Comparison of ENCODE assay signal across 25 cellular contexts in the genomic region with DNA sequence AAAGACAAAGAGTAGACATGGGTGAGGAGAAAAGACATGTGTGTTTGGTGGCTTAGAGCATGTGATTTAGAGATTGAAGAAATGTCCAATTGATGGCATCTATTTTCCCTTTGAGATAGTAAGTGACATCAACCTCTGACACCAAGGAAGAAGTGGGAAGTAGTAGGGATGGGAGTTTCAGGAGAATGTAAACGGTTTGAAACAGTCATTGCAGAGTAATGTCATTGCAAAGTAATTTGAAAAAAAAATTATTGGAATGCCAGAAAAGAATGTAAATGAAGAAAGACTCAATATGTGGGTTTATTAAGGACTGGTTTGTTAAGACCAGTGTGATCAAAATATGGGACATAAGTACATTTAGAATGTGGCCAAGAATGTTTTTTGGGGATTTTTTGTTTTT. TPM values are rescaled to one million over a fixed set of nuclear protein-coding genes. Genes with fewer than 3 reads are reported as not detected.
A peak's percentile ranks its signal among the peaks of the same experiment; 100 is the strongest.
DNase-seq lines count a peak whose midpoint lies in the region; ATAC-seq and TF ChIP-seq lines count a peak whose summit lies in the region.
"Had no signal": no experiment of that assay in that cellular context is flagged by ENCODE, and none has a peak within 500 bp of the region (broad histone marks: within the 10 kb centered on the region; RNA-seq: fewer than 3 reads in every experiment).

No MANE protein-coding gene starts in this region.

- in situ Hi-C loops in brain microvascular endothelial cell (cut with HindIII; ENCODE audit: low pct_ligation_motif_present, low sequenced_read_pairs), result no loop called here

- no peak for ATAC-seq in GM18870 (IDR thresholded peaks at IDR 0.05; ENCODE audit: unreplicated experiment)
- ATAC-seq: activated T-helper 17 cell treated with anti-CD3 and anti-CD28 coated beads, Interleukin-2, amount 50 U/mL, for 72 hours; left cardiac atrium; sciatic nerve; stimulated activated naive B cell treated with anti-CD40 and anti-IgM and Interleukin-4, amounts not matched to agents 10 μg/mL and 1 μg/mL and 100 μg/mL, for 72 hours had no signal

- H3K4me1 ChIP-seq in adrenal gland (replicated peaks in 1 of 2), result peaks cover 6 to 10% of the 10 kb centered on the region in 2 donors
- H3K4me1 ChIP-seq: esophagus squamous epithelium had no signal

- intact Hi-C loops in adrenal gland (cut with DNase I), result no loop called here

- H3K27ac ChIP-seq in brain microvascular endothelial cell (no peak overlapping the region), adrenal gland (no peak overlapping the region)
- H3K27ac ChIP-seq: esophagus squamous epithelium had no signal

- DNase-seq in AG20443 (ENCODE audit: low spot score) (peak; percentile 34), HS-27A (ENCODE audit: low read depth) (peak; percentile 36), brain microvascular endothelial cell (peak; percentile 14), kidney tubule cell (ENCODE audit: low spot score) (peak; percentile 14), SW480 (ENCODE audit: low spot score) (no peak), NCI-H748 treated with DMSO at 0.1 percent for 48 hours (lab: John Stamatoyannopoulos, UW) (no peak), adrenal gland (no peak)
- DNase-seq: ACHN; activated CD4-positive, alpha-beta T cell treated with anti-CD3 and anti-CD28 coated beads, Interleukin-2, amount 50 U/mL, for 48 hours; activated naive CD4-positive, alpha-beta T cell treated with anti-CD3 and anti-CD28 coated beads, Interleukin-2, amount 50 U/mL, for 16 hours; aorta; Calu3; esophagus squamous epithelium; GOT3; left cardiac atrium; MG63; NCI-H2029; stimulated activated naive B cell treated with anti-CD40 and anti-IgM and Interleukin-4, amounts not matched to agents 10 μg/mL and 1 μg/mL and 100 μg/mL, for 72 hours had no signal

- H3K27me3 ChIP-seq in brain microvascular endothelial cell (replicated peaks), result no peaks in the 10 kb centered on the region
- H3K27me3 ChIP-seq in adrenal gland, result no peaks in the 10 kb centered on the region
- H3K27me3 ChIP-seq: esophagus squamous epithelium, MG63 had no signal

- H3K36me3 ChIP-seq in brain microvascular endothelial cell (replicated peaks), result no peaks in the 10 kb centered on the region
- H3K36me3 ChIP-seq in adrenal gland (replicated peaks in 1 of 2), result no peaks in the 10 kb centered on the region
- H3K36me3 ChIP-seq: esophagus squamous epithelium, MG63 had no signal

- no peak for TF ChIP-seq POLR2A in adrenal gland (IDR thresholded peaks at IDR 0.05)

- H3K4me3 ChIP-seq in brain microvascular endothelial cell (ENCODE audit: low read depth, low read length) (no peak overlapping the region), adrenal gland (no peak overlapping the region)
- H3K4me3 ChIP-seq: esophagus squamous epithelium, MG63 had no signal

- no peak for TF ChIP-seq CTCF in brain microvascular endothelial cell (IDR thresholded peaks at IDR 0.05; ENCODE audit: low read depth, low read length, missing control alignments)
- no peak for TF ChIP-seq CTCF in adrenal gland (IDR thresholded peaks at IDR 0.05)

- no peaks in the 10 kb centered on the region for H3K9me3 ChIP-seq in adrenal gland (replicated peaks in 1 of 3)
- H3K9me3 ChIP-seq: esophagus squamous epithelium, MG63 had no signal

- 70 to 88% (median 79%) methylated on average over 1 of the region's 1 CpG for WGBS in adrenal gland, 4 donors

RNA-seq across cellular contexts. Expression of a gene that starts 26.6 kb away (rescaled TPM):
- total RNA-seq in adrenal gland, result 10 to 100 TPM in 6 of 8 donors, 1 to 10 TPM in 2; 8.3 to 23.6 (median 15.8) TPM
- 10 to 100 TPM in 2 of 3 donors, 1 to 10 TPM in 1; 9.4 to 39.0 (median 33.6) TPM for polyA plus RNA-seq in adrenal gland
- total RNA-seq: activated T-helper 17 cell treated with anti-CD3 and anti-CD28 coated beads, Interleukin-2, amount 50 U/mL, for 72 hours; T-helper 1 cell treated with Interleukin-12 subunit alpha and Interleukin-12 subunit beta and Interleukin-4 antibody, amounts not matched to agents 30 ng/mL and 1 ng/mL, for 36 hours had no signal

RNA-seq across cellular contexts. Expression of a gene that starts 41.7 kb away (rescaled TPM):
- total RNA-seq in adrenal gland, result not detected
- not detected for polyA plus RNA-seq in adrenal gland
- total RNA-seq: activated T-helper 17 cell treated with anti-CD3 and anti-CD28 coated beads, Interleukin-2, amount 50 U/mL, for 72 hours; aorta; Calu3; cardiac septum; esophagus squamous epithelium; left cardiac atrium; posterior vena cava; sciatic nerve; T-helper 1 cell treated with Interleukin-12 subunit alpha and Interleukin-12 subunit beta and Interleukin-4 antibody, amounts not matched to agents 30 ng/mL and 1 ng/mL, for 36 hours had no signal
- polyA plus RNA-seq: aorta, CD14-positive monocyte had no signal

RNA-seq across cellular contexts. Expression of a gene that starts 56.0 kb away (rescaled TPM):
- total RNA-seq in adrenal gland, result 10 to 100 TPM; 18.6 to 41.2 (median 37.9) TPM
- 10 to 100 TPM; 36.4 to 91.3 (median 36.5) TPM for polyA plus RNA-seq in adrenal gland

RNA-seq across cellular contexts. Expression of a gene that starts 57.6 kb away (rescaled TPM):
- total RNA-seq in adrenal gland, result 10 to 100 TPM in 6 of 8 donors, 1 to 10 TPM in 2; 7.4 to 87.8 (median 39.6) TPM
- 10 to 100 TPM; 15.3 to 27.4 (median 19.4) TPM for polyA plus RNA-seq in adrenal gland
- total RNA-seq: T-helper 1 cell treated with Interleukin-12 subunit alpha and Interleukin-12 subunit beta and Interleukin-4 antibody, amounts not matched to agents 30 ng/mL and 1 ng/mL, for 36 hours had no signal
- polyA plus RNA-seq: CD14-positive monocyte had no signal

Comparison
In these comparisons a context has a peak if more than half of its experiments do, and no peak if none do; other contexts are left out.
1. DNase-seq: peak in AG20443 (single experiment), HS-27A (single experiment), brain microvascular endothelial cell (single experiment) and kidney tubule cell (single experiment); none in SW480 (single experiment), NCI-H748 treated with DMSO at 0.1 percent for 48 hours (single experiment) and adrenal gland (0 of 7).